Comparison of ENCODE assay signal across 1 cellular context in genomic region chr15:43280996-43281395, GRCh38.
TF ChIP-seq lines count a peak whose summit lies in the region.

No MANE protein-coding gene starts in this region.

TF ChIP-seq in HepG2, 621 proteins besides CTCF, POLR2A, EP300 and RAD21:
- TF ChIP-seq MZF1 (CRISPR knock-in tag; IDR thresholded peaks at IDR 0.05; ENCODE audit: borderline replicate concordance) (no peak), ZNF629 (CRISPR knock-in tag; conservative IDR thresholded peaks at IDR 0.05) (peak; percentile 56; the same call in 1 of the 2 replicates)
TF ChIP-seq in HepG2: peak in this region for 1.
